10 cellular contexts compared by ENCODE assay signal in the genomic region with DNA sequence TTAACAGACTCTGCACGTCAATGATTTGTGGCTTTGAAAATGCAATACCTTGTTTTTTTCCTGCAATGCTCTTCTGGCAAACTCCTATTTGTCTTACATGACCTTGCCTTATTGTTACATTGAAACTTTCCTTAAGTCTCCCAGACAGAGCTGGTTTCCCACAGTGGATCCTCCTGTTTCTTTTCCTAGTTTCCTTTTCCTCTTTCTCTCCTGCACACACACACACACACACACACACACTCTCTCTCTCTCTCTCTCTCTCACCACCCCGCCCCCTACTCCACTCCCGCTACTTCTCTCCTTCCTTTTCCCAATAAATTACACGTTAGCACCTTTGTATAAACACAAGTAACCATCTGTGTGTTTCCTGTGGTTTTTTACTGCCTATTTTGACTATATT. TPM values are rescaled to one million over a fixed set of nuclear protein-coding genes. Genes with fewer than 3 reads are reported as not detected.
DNase-seq lines count a peak whose midpoint lies in the region; ATAC-seq and TF ChIP-seq lines count a peak whose summit lies in the region.
"Had no signal": no experiment of that assay in that cellular context is flagged by ENCODE, and none has a peak within 500 bp of the region (broad histone marks: within the 10 kb centered on the region; RNA-seq: fewer than 3 reads in every experiment).

No MANE protein-coding gene starts in this region.

- no peak overlapping the region for H3K27ac ChIP-seq in brain microvascular endothelial cell

- no peaks in the 10 kb centered on the region for H3K36me3 ChIP-seq in brain microvascular endothelial cell (replicated peaks)

- in situ Hi-C loops in brain microvascular endothelial cell (cut with HindIII; ENCODE audit: low pct_ligation_motif_present, low sequenced_read_pairs): no loop called here

- DNase-seq in T-helper 1 cell (no peak), brain microvascular endothelial cell (no peak)
- DNase-seq in effector CD8-positive, alpha-beta T cell (lab: John Stamatoyannopoulos, UW): no peak
- DNase-seq: caudate nucleus, NCI-H2171 treated with DMSO at 0.1 percent for 48 hours had no signal

- peak overlapping the region; percentile 16 for H3K4me3 ChIP-seq in brain microvascular endothelial cell (ENCODE audit: low read depth, low read length)

- H3K36me3 Mint-ChIP-seq in T-helper 1 cell treated with Interleukin-12 subunit alpha and Interleukin-12 subunit beta and Interleukin-4 antibody, amounts not matched to agents 30 μg/mL and 1 μg/mL, for 36 hours (ENCODE audit: low read depth): peaks cover 14% of the 10 kb centered on the region
- H3K36me3 Mint-ChIP-seq in IgD-negative memory B cell (peaks cover 3% of the 10 kb centered on the region), nephron (ENCODE audit: low read depth) (peaks cover 28% of the 10 kb centered on the region)

- ATAC-seq in GM18517 (IDR thresholded peaks at IDR 0.05; ENCODE audit: unreplicated experiment) (no peak), HG03469 (IDR thresholded peaks at IDR 0.05; ENCODE audit: unreplicated experiment) (no peak)

- H3K27me3 Mint-ChIP-seq in T-helper 1 cell treated with Interleukin-12 subunit alpha and Interleukin-12 subunit beta and Interleukin-4 antibody, amounts not matched to agents 30 μg/mL and 1 μg/mL, for 36 hours (ENCODE audit: low read depth): no peaks in the 10 kb centered on the region
- H3K27me3 Mint-ChIP-seq in IgD-negative memory B cell: no peaks in the 10 kb centered on the region
- no peaks in the 10 kb centered on the region for H3K27me3 Mint-ChIP-seq in nephron (ENCODE audit: low read depth)

- H3K4me1 Mint-ChIP-seq in T-helper 1 cell treated with Interleukin-12 subunit alpha and Interleukin-12 subunit beta and Interleukin-4 antibody, amounts not matched to agents 30 μg/mL and 1 μg/mL, for 36 hours (ENCODE audit: low read depth): peaks cover 24% of the 10 kb centered on the region
- H3K4me1 Mint-ChIP-seq in IgD-negative memory B cell (peaks cover 25 to 35% (median 27%) of the 10 kb centered on the region in 3 donors), nephron (peaks cover 33% of the 10 kb centered on the region)

- no peak overlapping the region for H3K4me3 Mint-ChIP-seq in T-helper 1 cell treated with Interleukin-12 subunit alpha and Interleukin-12 subunit beta and Interleukin-4 antibody, amounts not matched to agents 30 μg/mL and 1 μg/mL, for 36 hours
- peak overlapping the region in 3 of 4 donors; percentile 64 to 82 (median 75) for H3K4me3 Mint-ChIP-seq in IgD-negative memory B cell
- no peak overlapping the region for H3K4me3 Mint-ChIP-seq in nephron

- peak overlapping the region; percentile 60 for H3K27ac Mint-ChIP-seq in T-helper 1 cell treated with Interleukin-12 subunit alpha and Interleukin-12 subunit beta and Interleukin-4 antibody, amounts not matched to agents 30 μg/mL and 1 μg/mL, for 36 hours
- H3K27ac Mint-ChIP-seq in IgD-negative memory B cell: peak overlapping the region; percentile 29 to 75 (median 73)
- peak overlapping the region in 2 of 3 experiments; percentile 41 to 84 for H3K27ac Mint-ChIP-seq in nephron

- no peak for TF ChIP-seq CTCF in brain microvascular endothelial cell (IDR thresholded peaks at IDR 0.05; ENCODE audit: low read depth, low read length, missing control alignments)
- TF ChIP-seq CTCF in nephron (IDR thresholded peaks at IDR 0.05; ENCODE audit: unreplicated experiment in 3 of 3): no peak

- no peaks in the 10 kb centered on the region for H3K27me3 ChIP-seq in brain microvascular endothelial cell (replicated peaks)

- H3K9me3 Mint-ChIP-seq in T-helper 1 cell treated with Interleukin-12 subunit alpha and Interleukin-12 subunit beta and Interleukin-4 antibody, amounts not matched to agents 30 μg/mL and 1 μg/mL, for 36 hours: no peaks in the 10 kb centered on the region
- H3K9me3 Mint-ChIP-seq in IgD-negative memory B cell (no peaks in the 10 kb centered on the region), nephron (no peaks in the 10 kb centered on the region)

RNA-seq across cellular contexts. Expression of a gene that starts 2.3 kb away (rescaled TPM):
- polyA plus RNA-seq in IgD-negative memory B cell: 0.40 TPM

RNA-seq across cellular contexts. Expression of a gene that starts 2.7 kb away (rescaled TPM):
- 81.9 TPM for polyA plus RNA-seq in IgD-negative memory B cell

RNA-seq across cellular contexts. Expression of a gene that starts 56.4 kb away (rescaled TPM):
- not detected for polyA plus RNA-seq in IgD-negative memory B cell

Comparison
In these comparisons a context has a peak if more than half of its experiments do, and no peak if none do; other contexts are left out.
1. H3K4me3 Mint-ChIP-seq: peak in IgD-negative memory B cell (3 of 4); none in T-helper 1 cell treated with Interleukin-12 subunit alpha and Interleukin-12 subunit beta and Interleukin-4 antibody, amounts not matched to agents 30 μg/mL and 1 μg/mL, for 36 hours (single experiment) and nephron (0 of 3).
2. Peak in every context shown above with its lines, with median percentiles within 50 percentile points of each other: H3K27ac Mint-ChIP-seq.